ENCODE assay signal across 1 cellular context in the genomic region with DNA sequence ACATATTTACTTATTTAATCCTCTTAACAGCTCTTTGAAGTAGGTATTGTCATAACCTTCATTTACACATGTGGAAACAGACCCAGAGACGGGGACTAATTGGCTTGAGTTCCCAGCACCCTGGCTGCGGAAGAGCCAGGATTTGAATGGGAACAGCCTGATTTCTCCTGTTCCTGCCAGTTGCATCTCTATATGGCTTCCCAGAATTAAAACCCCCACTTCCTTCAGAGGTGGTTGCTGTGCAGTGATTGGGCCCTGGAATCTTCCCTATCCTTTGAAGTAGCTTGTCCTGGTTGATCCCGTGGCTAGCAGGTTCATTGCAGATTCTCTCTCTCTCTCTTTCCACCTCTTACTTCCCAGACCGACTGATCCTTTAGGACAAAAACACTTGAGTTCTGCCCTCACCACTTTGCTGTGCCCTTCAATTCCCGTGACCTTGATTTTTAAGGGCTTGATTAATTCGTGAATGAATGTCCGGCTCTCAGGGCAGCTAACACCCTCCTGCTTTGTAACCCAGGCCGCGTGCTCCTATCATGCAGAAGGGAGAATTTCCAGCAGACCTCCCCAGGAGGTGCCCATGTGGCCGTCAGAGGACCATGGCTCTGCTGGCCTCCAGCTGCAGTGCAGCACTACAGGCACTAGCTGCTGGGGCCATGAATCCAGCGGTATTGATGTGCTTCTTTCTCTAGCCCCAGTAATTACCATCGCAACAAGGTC.
TF ChIP-seq lines count a peak whose summit lies in the region.

No MANE protein-coding gene starts in this region.

TF ChIP-seq in neural cell, 6 proteins besides CTCF, POLR2A, EP300 and RAD21 (continued from another document):
- no peak for TF ChIP-seq MXI1 (conservative IDR thresholded peaks at IDR 0.05; ENCODE audit: poor library complexity, severe bottlenecking)
- TF ChIP-seq SMC3 (conservative IDR thresholded peaks at IDR 0.05; ENCODE audit: poor library complexity) = no peak
- no peak for TF ChIP-seq POLR2AphosphoS5 (IDR thresholded peaks at IDR 0.05)
- TF ChIP-seq EZH2 (IDR thresholded peaks at IDR 0.05; ENCODE audit: borderline replicate concordance, insufficient read depth, low read length, poor library complexity, severe bottlenecking) = no peak
